Comparison of ENCODE assay signal across 9 cellular contexts in genomic region chr3:124800511-124801374, GRCh38.
DNase-seq lines count a peak whose midpoint lies in the region; ATAC-seq and TF ChIP-seq lines count a peak whose summit lies in the region.
"Had no signal": no experiment of that assay in that cellular context is flagged by ENCODE, and none has a peak within 500 bp of the region (broad histone marks: within the 10 kb centered on the region; RNA-seq: fewer than 3 reads in every experiment).

No MANE protein-coding gene starts in this region.

- no peaks in the 10 kb centered on the region for H4K20me1 ChIP-seq in PC-9 (ENCODE audit: insufficient read depth)

- no peak for TF ChIP-seq POLR2A in gastrocnemius medialis (IDR thresholded peaks at IDR 0.05)

- DNase-seq in LHCN-M2 (ENCODE audit: low read depth) (peak; percentile 65), ascending aorta (ENCODE audit: low spot score in 2 of 2) (no peak), left cardiac atrium (peak; percentile 80), gastrocnemius medialis (peak; percentile 42 to 64), PC-9 (no peak), NCI-H2171 (lab: John Stamatoyannopoulos, UW) (no peak)
- DNase-seq: activated CD4-positive, alpha-beta T cell treated with anti-CD3 and anti-CD28 coated beads for 36 hours had no signal

- H3K79me2 ChIP-seq in PC-9 (ENCODE audit: low read depth), result no peaks in the 10 kb centered on the region

- in situ Hi-C loops in gastrocnemius medialis (cut with MboI; ENCODE audit: low sequenced_read_pairs in 4 of 4), result no loop called here

- peaks cover 0 to 28% of the 10 kb centered on the region in 2 donors for H3K4me1 ChIP-seq in ascending aorta
- H3K4me1 ChIP-seq in gastrocnemius medialis, result peaks cover 18 to 32% of the 10 kb centered on the region in 2 donors
- no peaks in the 10 kb centered on the region for H3K4me1 ChIP-seq in PC-9 (replicated peaks; ENCODE audit: insufficient read depth)

- H3K4me2 ChIP-seq in PC-9, result no peak overlapping the region

- H3K36me3 ChIP-seq in ascending aorta, result peaks cover 28 to 41% of the 10 kb centered on the region in 2 donors
- H3K36me3 ChIP-seq in gastrocnemius medialis, result peaks cover 0 to 10% of the 10 kb centered on the region in 2 donors
- peaks cover 12% of the 10 kb centered on the region; the same call in 1 of the 2 replicates for H3K36me3 ChIP-seq in PC-9 (ENCODE audit: low read depth)

- H2AFZ ChIP-seq in PC-9, result no peak overlapping the region

- no peaks in the 10 kb centered on the region for H3F3A ChIP-seq in PC-9 (ENCODE audit: insufficient read depth, low read depth)

- no peaks in the 10 kb centered on the region for H3K9me3 ChIP-seq in ascending aorta
- no peaks in the 10 kb centered on the region for H3K9me3 ChIP-seq in gastrocnemius medialis
- no peaks in the 10 kb centered on the region for H3K9me3 ChIP-seq in PC-9 (ENCODE audit: insufficient read depth, low read depth)

- H3K27me3 ChIP-seq in ascending aorta (no peaks in the 10 kb centered on the region), gastrocnemius medialis (no peaks in the 10 kb centered on the region), PC-9 (ENCODE audit: insufficient read depth, low read depth) (no peaks in the 10 kb centered on the region)

- TF ChIP-seq CTCF in ascending aorta (IDR thresholded peaks at IDR 0.05) (no peak), gastrocnemius medialis (IDR thresholded peaks at IDR 0.05 in 4 of 5, conservative IDR thresholded peaks at IDR 0.05 in 1 of 5) (no peak), PC-9 (conservative IDR thresholded peaks at IDR 0.05) (no peak)

- POLR2A ChIA-PET in PC-9 (lab: Charles Lee; ENCODE audit: unreplicated experiment), result no interaction called here

- CTCF ChIA-PET in PC-9 (lab: Charles Lee), result no interaction called here

- H3K27ac ChIP-seq in ascending aorta (peak overlapping the region; percentile 62 to 74), gastrocnemius medialis (peak overlapping the region; percentile 65 to 80 (median 72)), PC-9 (no peak overlapping the region)

- no peaks in the 10 kb centered on the region for H3K9me2 ChIP-seq in PC-9 (ENCODE audit: insufficient read depth)

- no peak overlapping the region for H3K4me3 ChIP-seq in ascending aorta
- no peak overlapping the region for H3K4me3 ChIP-seq in gastrocnemius medialis
- H3K4me3 ChIP-seq in PC-9, result no peak overlapping the region

- peak; percentile 90 for ATAC-seq in left cardiac atrium
- ATAC-seq in gastrocnemius medialis, result peak; percentile 72 to 87
- no peak for ATAC-seq in HG03521 (IDR thresholded peaks at IDR 0.05; ENCODE audit: unreplicated experiment)
- ATAC-seq in HG03457 (IDR thresholded peaks at IDR 0.05; ENCODE audit: unreplicated experiment), result no peak
- ATAC-seq: activated CD4-positive, alpha-beta T cell treated with anti-CD3 and anti-CD28 coated beads for 36 hours had no signal

- no TSS peak for BruUV-seq in PC-9 (replicated peaks; lab: Mats Ljungman, UMichigan)

- intact Hi-C loops in ascending aorta (cut with DNase I) (no loop called here), left cardiac atrium (cut with DNase I) (no loop called here), gastrocnemius medialis (cut with DNase I; ENCODE audit: low total_unique reads) (no loop called here), PC-9 (cut with micrococcal nuclease; ENCODE audit: unreplicated experiment) (no loop called here)

Comparison
In these comparisons a context has a peak if more than half of its experiments do, and no peak if none do; other contexts are left out.
1. DNase-seq: peak in LHCN-M2 (single experiment), left cardiac atrium (single experiment) and gastrocnemius medialis (2 of 2); none in ascending aorta (0 of 2), PC-9 (0 of 2) and NCI-H2171 (single experiment).
2. ATAC-seq: peak in left cardiac atrium (2 of 2) and gastrocnemius medialis (2 of 2); none in HG03521 (single experiment) and HG03457 (single experiment).